9 cellular contexts compared by ENCODE assay signal in the genomic region with DNA sequence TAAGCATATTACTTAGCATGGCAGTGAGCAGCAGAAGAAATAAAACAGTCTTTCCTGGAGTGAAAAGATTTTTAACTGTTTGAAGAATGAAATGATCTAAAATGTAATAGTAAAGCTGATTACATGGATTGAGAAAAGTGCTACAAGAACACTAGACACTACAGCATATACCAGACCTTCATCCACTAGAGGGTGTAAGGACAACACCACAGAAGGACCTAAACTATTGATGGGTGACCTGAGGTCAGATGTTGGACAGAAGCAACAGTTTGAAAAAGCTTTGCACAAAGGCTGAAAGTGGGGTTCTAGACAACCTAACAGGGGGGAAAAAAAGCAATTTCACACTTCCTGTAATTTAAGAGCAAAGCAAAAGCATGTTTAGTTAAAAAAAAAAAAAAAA.
DNase-seq lines count a peak whose midpoint lies in the region; ATAC-seq and TF ChIP-seq lines count a peak whose summit lies in the region.
"Had no signal": no experiment of that assay in that cellular context is flagged by ENCODE, and none has a peak within 500 bp of the region (broad histone marks: within the 10 kb centered on the region; RNA-seq: fewer than 3 reads in every experiment).

No MANE protein-coding gene starts in this region.

- H3K36me3 Mint-ChIP-seq in progenitor cell of endocrine pancreas (ENCODE audit: insufficient read depth): peaks cover 3% of the 10 kb centered on the region

- no peak overlapping the region for H3K27ac Mint-ChIP-seq in progenitor cell of endocrine pancreas
- H3K27ac Mint-ChIP-seq: IgD-negative memory B cell had no signal

- no peak overlapping the region for H3K27ac ChIP-seq in SJCRH30

- peaks cover 8% of the 10 kb centered on the region for H3K4me1 Mint-ChIP-seq in progenitor cell of endocrine pancreas (ENCODE audit: low read depth)
- H3K4me1 Mint-ChIP-seq: IgD-negative memory B cell had no signal

- H3K4me1 ChIP-seq in SJCRH30: no peaks in the 10 kb centered on the region

- H3K9me3 ChIP-seq in SJCRH30 (replicated peaks): no peaks in the 10 kb centered on the region

- no peaks in the 10 kb centered on the region for H3K9me3 Mint-ChIP-seq in progenitor cell of endocrine pancreas (ENCODE audit: low read depth)
- H3K9me3 Mint-ChIP-seq: IgD-negative memory B cell had no signal

- peak; percentile 86 for TF ChIP-seq CTCF in fibroblast of mammary gland (conservative IDR thresholded peaks at IDR 0.05; ENCODE audit: control insufficient read depth, insufficient read depth, low read depth, low read length)
- peak; percentile 65 for TF ChIP-seq CTCF in progenitor cell of endocrine pancreas (IDR thresholded peaks at IDR 0.05; ENCODE audit: unreplicated experiment)

- H3K36me3 ChIP-seq in SJCRH30: peaks cover 2% of the 10 kb centered on the region; the same call in 1 of the 2 replicates

- H3K27me3 Mint-ChIP-seq in progenitor cell of endocrine pancreas: no peaks in the 10 kb centered on the region

- no peak overlapping the region for H3K4me3 ChIP-seq in SJCRH30
- no peak overlapping the region for H3K4me3 ChIP-seq in fibroblast of mammary gland (ENCODE audit: control insufficient read depth, low read depth, low read length)

- ATAC-seq in GM21717 (IDR thresholded peaks at IDR 0.05; ENCODE audit: unreplicated experiment): no peak

- no peaks in the 10 kb centered on the region for H3K27me3 ChIP-seq in SJCRH30

- peak; percentile 55 for DNase-seq in D341Med (ENCODE audit: low spot score)
- DNase-seq in HT1080 (ENCODE audit: low read depth): peak; percentile 62
- peak; percentile 19 to 66 for DNase-seq in SJCRH30
- peak; percentile 86 for DNase-seq in fibroblast of mammary gland (ENCODE audit: low read depth)
- DNase-seq in progenitor cell of endocrine pancreas (ENCODE audit: low spot score, unreplicated experiment): no peak
- DNase-seq in HPDE6-E6E7 (ENCODE audit: extremely low spot score): no peak
- DNase-seq in central memory CD4-positive, alpha-beta T cell: no peak

- no peak overlapping the region for H3K4me3 Mint-ChIP-seq in progenitor cell of endocrine pancreas (ENCODE audit: low read depth)
- H3K4me3 Mint-ChIP-seq: IgD-negative memory B cell had no signal

Comparison
In these comparisons a context has a peak if more than half of its experiments do, and no peak if none do; other contexts are left out.
1. DNase-seq: peak in D341Med (single experiment), HT1080 (single experiment), SJCRH30 (2 of 2) and fibroblast of mammary gland (single experiment); none in progenitor cell of endocrine pancreas (single experiment), HPDE6-E6E7 (single experiment) and central memory CD4-positive, alpha-beta T cell (single experiment).